In genomic region chr7:3781607-3782006, GRCh38 we compare ENCODE assay signal across 24 cellular contexts.
"Had no signal": no experiment of that assay in that cellular context is flagged by ENCODE, and none has a peak within 500 bp of the region (broad histone marks: within the 10 kb centered on the region; RNA-seq: fewer than 3 reads in every experiment).

No MANE protein-coding gene starts in this region.

- DNase-seq: dermis blood vessel endothelial cell; dorsolateral prefrontal cortex; effector CD4-positive, alpha-beta T cell; effector memory CD4-positive, alpha-beta T cell; erythroblast; esophagus squamous epithelium; foreskin fibroblast; foreskin melanocyte; gastrocnemius medialis; glutamatergic neuron; heart left ventricle; hypothalamus; left cardiac atrium; left lung; left ventricle myocardium superior; lower lobe of right lung; mesenchymal stem cell; mucosa of descending colon; naive B cell had no signal

- H3K36me3 ChIP-seq: esophagus squamous epithelium, gastrocnemius medialis, heart left ventricle, left lung, lower lobe of right lung had no signal

- H3K27ac Mint-ChIP-seq: mesothelial cell of epicardium had no signal

- H3K27me3 ChIP-seq: heart left ventricle, hepatocyte, left lung had no signal

- H3K27ac ChIP-seq: coronary artery, dorsolateral prefrontal cortex, epithelial cell of prostate, esophagus squamous epithelium, gastrocnemius medialis, heart left ventricle, hepatocyte, left lung, lower lobe of right lung had no signal

- H3K4me1 ChIP-seq: esophagus squamous epithelium, gastrocnemius medialis, heart left ventricle, left lung, lower lobe of right lung had no signal

- H3K4me1 Mint-ChIP-seq: naive B cell had no signal

- H3K4me3 Mint-ChIP-seq: mesothelial cell of epicardium, naive B cell had no signal

- H3K4me3 ChIP-seq: coronary artery, dorsolateral prefrontal cortex, esophagus squamous epithelium, gastrocnemius medialis, heart left ventricle, hepatocyte, left lung, lower lobe of right lung, mucosa of descending colon had no signal

- ATAC-seq: esophagus mucosa, gastrocnemius medialis, heart left ventricle, left cardiac atrium, left lung, left ventricle myocardium superior, lower lobe of right lung, mucosa of descending colon had no signal
